ENCODE assay signal across 13 cellular contexts in the genomic region with DNA sequence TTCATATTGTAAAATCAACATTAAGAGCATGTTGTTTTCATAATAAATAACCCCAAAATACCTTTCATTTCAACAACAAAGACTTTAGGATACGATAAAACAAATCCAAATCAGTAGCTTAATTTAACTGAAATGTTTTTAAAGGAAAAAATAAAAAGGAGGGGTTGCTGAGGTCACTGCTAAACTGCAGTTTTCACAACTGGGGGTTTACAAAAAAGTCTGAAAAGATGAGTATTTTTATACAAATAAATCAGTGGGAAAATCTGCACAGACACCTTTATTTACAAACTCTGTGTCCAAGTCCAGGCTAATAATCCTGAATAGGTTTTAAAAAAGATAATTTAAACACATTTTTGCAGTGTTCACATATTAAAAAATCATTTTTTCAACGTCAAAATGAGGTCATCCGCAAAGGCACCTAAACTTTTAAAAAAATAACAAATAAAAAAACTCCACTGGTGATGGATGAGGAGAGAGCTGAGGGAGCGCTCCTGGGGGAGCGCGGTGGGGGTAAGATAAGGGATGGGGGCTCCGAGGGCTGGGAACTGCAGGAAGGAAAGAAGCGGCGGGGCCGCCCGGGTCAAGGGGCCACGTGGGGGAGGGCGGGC. TPM values are rescaled to one million over a fixed set of nuclear protein-coding genes. Genes with fewer than 3 reads are reported as not detected.
DNase-seq lines count a peak whose midpoint lies in the region; ATAC-seq and TF ChIP-seq lines count a peak whose summit lies in the region.
"Had no signal": no experiment of that assay in that cellular context is flagged by ENCODE, and none has a peak within 500 bp of the region (broad histone marks: within the 10 kb centered on the region; RNA-seq: fewer than 3 reads in every experiment).

No MANE protein-coding gene starts in this region.

- no peak for TF ChIP-seq CTCF in esophagus squamous epithelium (IDR thresholded peaks at IDR 0.05)

- WGBS in esophagus squamous epithelium, 2 donors: 6 to 12% methylated on average over 9 to 12 of the region's 13 CpGs

- intact Hi-C loops in esophagus squamous epithelium (cut with DNase I): loop anchor here (10.0 kb wide), 2 partner anchors 285 to 405 kb away; no protein-coding TSS in a partner anchor

- no peak overlapping the region for H3K4me3 Mint-ChIP-seq in T-helper 1 cell treated with Interleukin-12 subunit alpha and Interleukin-12 subunit beta and Interleukin-4 antibody, amounts not matched to agents 30 μg/mL and 1 μg/mL, for 36 hours

- H3K4me3 ChIP-seq in SJCRH30 (peak overlapping the region; percentile 42), esophagus squamous epithelium (peak overlapping the region in 3 of 4 donors; percentile 3 to 62 (median 37)), skeletal muscle satellite cell (ENCODE audit: low read length) (peak overlapping the region; percentile 81)

- no peak for TF ChIP-seq POLR2A in esophagus squamous epithelium (IDR thresholded peaks at IDR 0.05)

- H3K4me1 ChIP-seq in SJCRH30 (no peaks in the 10 kb centered on the region), esophagus squamous epithelium (peaks cover 69 to 96% (median 84%) of the 10 kb centered on the region in 3 donors), skeletal muscle satellite cell (ENCODE audit: control insufficient read depth, insufficient read depth, low read length) (peaks cover 70% of the 10 kb centered on the region)

- peaks cover 38% of the 10 kb centered on the region for H3K4me1 Mint-ChIP-seq in T-helper 1 cell treated with Interleukin-12 subunit alpha and Interleukin-12 subunit beta and Interleukin-4 antibody, amounts not matched to agents 30 μg/mL and 1 μg/mL, for 36 hours (ENCODE audit: low read depth)

- H3K27me3 ChIP-seq in SJCRH30 (no peaks in the 10 kb centered on the region), esophagus squamous epithelium (peaks cover 67 to 100% (median 92%) of the 10 kb centered on the region in 4 donors), skeletal muscle satellite cell (ENCODE audit: control insufficient read depth, insufficient read depth, low read length) (no peaks in the 10 kb centered on the region)

- H3K9me3 ChIP-seq in SJCRH30 (replicated peaks) (no peaks in the 10 kb centered on the region), esophagus squamous epithelium (no peaks in the 10 kb centered on the region), skeletal muscle satellite cell (replicated peaks; ENCODE audit: low read length) (no peaks in the 10 kb centered on the region)
- H3K9me3 ChIP-seq: pancreas had no signal

- peak overlapping the region; percentile 72 for H3K9ac ChIP-seq in skeletal muscle satellite cell (ENCODE audit: low read depth, low read length)

- peak overlapping the region; percentile 45 for H3K27ac Mint-ChIP-seq in T-helper 1 cell treated with Interleukin-12 subunit alpha and Interleukin-12 subunit beta and Interleukin-4 antibody, amounts not matched to agents 30 μg/mL and 1 μg/mL, for 36 hours
- H3K27ac Mint-ChIP-seq: endodermal cell had no signal

- ATAC-seq in GM21717 (IDR thresholded peaks at IDR 0.05; ENCODE audit: unreplicated experiment) (no peak), HG03520 (IDR thresholded peaks at IDR 0.05; ENCODE audit: unreplicated experiment) (no peak)

- peaks cover 84% of the 10 kb centered on the region for H3K27me3 Mint-ChIP-seq in T-helper 1 cell treated with Interleukin-12 subunit alpha and Interleukin-12 subunit beta and Interleukin-4 antibody, amounts not matched to agents 30 μg/mL and 1 μg/mL, for 36 hours (ENCODE audit: low read depth)

- H3K36me3 ChIP-seq in SJCRH30: no peaks in the 10 kb centered on the region
- H3K36me3 ChIP-seq in esophagus squamous epithelium: no peaks in the 10 kb centered on the region
- peaks cover 3% of the 10 kb centered on the region for H3K36me3 ChIP-seq in skeletal muscle satellite cell (ENCODE audit: insufficient read depth, low read length)
- H3K36me3 ChIP-seq: pancreas had no signal

- H3K27ac ChIP-seq in SJCRH30 (no peak overlapping the region; the same call in 1 of the 2 replicates), esophagus squamous epithelium (no peak overlapping the region)
- H3K27ac ChIP-seq: pancreas had no signal

- no peak for DNase-seq in T-helper 1 cell
- DNase-seq in SJCRH30: no peak
- DNase-seq in esophagus squamous epithelium (lab: John Stamatoyannopoulos, UW): no peak
- DNase-seq in AG20443 (ENCODE audit: low spot score): no peak
- DNase-seq: activated CD4-positive, CD25-positive, alpha-beta regulatory T cell; NCI-H1436 had no signal

- H3K36me3 Mint-ChIP-seq in T-helper 1 cell treated with Interleukin-12 subunit alpha and Interleukin-12 subunit beta and Interleukin-4 antibody, amounts not matched to agents 30 μg/mL and 1 μg/mL, for 36 hours (ENCODE audit: low read depth): peaks cover 7% of the 10 kb centered on the region

- H3K4me2 ChIP-seq in skeletal muscle satellite cell (ENCODE audit: low read length): peak overlapping the region; percentile 99

- no peaks in the 10 kb centered on the region for H3K9me3 Mint-ChIP-seq in T-helper 1 cell treated with Interleukin-12 subunit alpha and Interleukin-12 subunit beta and Interleukin-4 antibody, amounts not matched to agents 30 μg/mL and 1 μg/mL, for 36 hours
- H3K9me3 Mint-ChIP-seq: endodermal cell had no signal

RNA-seq across cellular contexts. Expression of a gene that starts 3.1 kb away (rescaled TPM):
- total RNA-seq in SJCRH30 (2014; rRNA removed; shearing (Covaris generic)): 0.76 and 0.89 TPM in 2 replicates
- not detected for total RNA-seq in esophagus squamous epithelium
- 1.1 and 1.8 TPM in 2 replicates for total RNA-seq in skeletal muscle satellite cell (2012; rRNA removed)
- total RNA-seq: pancreas had no signal

RNA-seq across cellular contexts. Expression of a gene that starts 14.3 kb away (rescaled TPM):
- 13.5 and 14.9 TPM in 2 replicates for total RNA-seq in SJCRH30 (2014; rRNA removed; shearing (Covaris generic))
- not detected for total RNA-seq in esophagus squamous epithelium
- 1.3 and 3.5 TPM in 2 replicates for total RNA-seq in skeletal muscle satellite cell (2012; rRNA removed)
- total RNA-seq: endodermal cell, OCI-LY7 had no signal

Comparison
In these comparisons a context has a peak if more than half of its experiments do, and no peak if none do; other contexts are left out.
1. RNA of a gene that starts 14.3 kb away (total RNA-seq): 13.5 to 14.9 TPM in SJCRH30; not detected in esophagus squamous epithelium; every median in the first group is over 10 times any median in the second.
2. Peak in every context shown above with its lines, with median percentiles within 50 percentile points of each other: H3K4me3 ChIP-seq.